ENCODE assay signal across 23 cellular contexts in genomic region chr6:149820506-149820905, GRCh38. TPM values are rescaled to one million over a fixed set of nuclear protein-coding genes. Genes with fewer than 3 reads are reported as not detected.
A peak's percentile ranks its signal among the peaks of the same experiment; 100 is the strongest.
DNase-seq lines count a peak whose midpoint lies in the region; ATAC-seq, FAIRE-seq and TF ChIP-seq lines count a peak whose summit lies in the region.
"Had no signal": no experiment of that assay in that cellular context is flagged by ENCODE, and none has a peak within 500 bp of the region (broad histone marks: within the 10 kb centered on the region; RNA-seq: fewer than 3 reads in every experiment).

No MANE protein-coding gene starts in this region.

- H3K4me3 Mint-ChIP-seq in GM23338 = no peak overlapping the region
- H3K4me3 Mint-ChIP-seq: CD4-positive, alpha-beta memory T cell; T-helper 17 cell had no signal

- WGBS in H1 (ENCODE audit: extremely low coverage in 1 of 2, insufficient coverage in 1 of 2, insufficient read length in 1 of 2, insufficient replicate concordance in 2 of 2, low coverage in 1 of 2, low lambda C conversion rate in 2 of 2, missing lambda C conversion rate in 1 of 2), 2 experiments = 93% methylated on average over 7 of the region's 7 CpGs; no CpG with 5 or more reads in 1 of the 2 experiments

- H4K8ac ChIP-seq in H1 (ENCODE audit: extremely low read depth, insufficient read depth, low read length) = no peak overlapping the region

- H3K27ac ChIP-seq in GM23338 (ENCODE audit: low read depth) (no peak overlapping the region), OCI-LY1 (ENCODE audit: low read depth, low read length, poor library complexity, severe bottlenecking) (no peak overlapping the region), H1 (ENCODE audit: low read depth, low read length) (no peak overlapping the region)
- H3K27ac ChIP-seq: GM23248, Peyer's patch had no signal

- H3K4ac ChIP-seq in H1 (replicated peaks; ENCODE audit: insufficient read length, low read depth, low read length) = no peak overlapping the region

- H3K27ac Mint-ChIP-seq in GM23338 = no peak overlapping the region
- H3K27ac Mint-ChIP-seq: CD4-positive, alpha-beta memory T cell; T-helper 17 cell had no signal

- H3K36me3 Mint-ChIP-seq in GM23338 (ENCODE audit: low read depth) = no peaks in the 10 kb centered on the region

- H2BK20ac ChIP-seq in H1 (ENCODE audit: low read length) = no peak overlapping the region

- H3K18ac ChIP-seq in H1 (ENCODE audit: extremely low read depth, low read length) = no peak overlapping the region

- H3F3A ChIP-seq in GM23338 (replicated peaks; ENCODE audit: low read depth) (no peaks in the 10 kb centered on the region), OCI-LY1 (ENCODE audit: insufficient read depth, low read length) (no peaks in the 10 kb centered on the region; the same call in 1 of the 2 replicates)

- no peak overlapping the region for H3K23ac ChIP-seq in H1 (ENCODE audit: insufficient read length)

- H3K9me2 ChIP-seq in GM23338 (ENCODE audit: insufficient read depth) = no peaks in the 10 kb centered on the region
- no peaks in the 10 kb centered on the region for H3K9me2 ChIP-seq in OCI-LY1 (ENCODE audit: low read depth, low read length)

- H3K14ac ChIP-seq in H1 (ENCODE audit: insufficient read length) = no peak overlapping the region

- 0 out of 4 replicates have a peak, but pooled peaks of 1 of the 2 experiments have one; percentile 3 for TF ChIP-seq CTCF in GM23338 (conservative IDR thresholded peaks at IDR 0.05; ENCODE audit: low read depth in 2 of 2)
- peak; percentile 19; the same call in 1 of the 2 replicates for TF ChIP-seq CTCF in OCI-LY1 (IDR thresholded peaks at IDR 0.05; ENCODE audit: low read length)
- peak in 2 of 3 experiments; percentile 9 to 12; a peak in 1 of 4 replicates for TF ChIP-seq CTCF in H1 (IDR thresholded peaks at IDR 0.05; ENCODE audit: control extremely low read depth in 1 of 3, insufficient read depth in 1 of 3, low read depth in 1 of 3, low read length in 3 of 3)

- no peak overlapping the region for H2BK5ac ChIP-seq in H1 (ENCODE audit: low read depth, low read length)

- no peak overlapping the region for H2BK120ac ChIP-seq in H1 (replicated peaks; ENCODE audit: low read depth, low read length)

- no peak overlapping the region for H4K5ac ChIP-seq in H1 (ENCODE audit: insufficient read length, low read depth, low read length)

- H4K91ac ChIP-seq in H1 (replicated peaks; ENCODE audit: insufficient read length, low read length) = no peak overlapping the region

- no peaks in the 10 kb centered on the region for H3K4me1 Mint-ChIP-seq in GM23338

- H3K79me2 ChIP-seq in GM23338 (replicated peaks; ENCODE audit: insufficient read depth) (no peaks in the 10 kb centered on the region), OCI-LY1 (ENCODE audit: insufficient read depth, low read length) (no peaks in the 10 kb centered on the region), H1 (ENCODE audit: control insufficient read depth in 1 of 2, insufficient read depth in 2 of 2, low read length in 2 of 2) (no peaks in the 10 kb centered on the region)

- CTCF ChIA-PET in H1 (lab: Charles Lee; ENCODE audit: partially characterized antibody) = interaction anchor here (0.6 to 17.8 kb wide), 6 partner anchors 9 to 225 kb away, joined by 3 to 195 read pairs (median 4); no protein-coding TSS in a partner anchor

- FAIRE-seq in H1 (lab: Jason Lieb, UNC) = no peak

- H3K23me2 ChIP-seq in H1 (ENCODE audit: low read depth, low read length) = no peaks in the 10 kb centered on the region

- no peak for ATAC-seq in GM23338
- ATAC-seq in HG02885 (IDR thresholded peaks at IDR 0.05; ENCODE audit: poor library complexity, unreplicated experiment) = no peak
- ATAC-seq: T-helper 17 cell had no signal

- no peaks in the 10 kb centered on the region for H3K9me3 Mint-ChIP-seq in GM23338
- H3K9me3 Mint-ChIP-seq: CD4-positive, alpha-beta memory T cell had no signal

- H3K36me3 ChIP-seq in GM23338 (ENCODE audit: insufficient read depth) (no peaks in the 10 kb centered on the region; the same call in 1 of the 2 replicates), OCI-LY1 (ENCODE audit: insufficient read depth, low read length) (no peaks in the 10 kb centered on the region), H1 (ENCODE audit: control insufficient read depth in 2 of 4, insufficient read depth in 4 of 4, low read length in 3 of 4) (no peaks in the 10 kb centered on the region)

- H3K4me3 ChIP-seq in GM23338 (no peak overlapping the region), OCI-LY1 (ENCODE audit: low read depth, low read length, poor library complexity, severe bottlenecking) (no peak overlapping the region), H1 (ENCODE audit: extremely low read depth in 1 of 4, insufficient read depth in 2 of 4, low read depth in 3 of 4, low read length in 4 of 4) (no peak overlapping the region)
- H3K4me3 ChIP-seq: GM23248, Peyer's patch had no signal

- H3K4me2 ChIP-seq in GM23338 (no peak overlapping the region), OCI-LY1 (ENCODE audit: low read length) (no peak overlapping the region), H1 (ENCODE audit: insufficient read depth in 1 of 2, low read depth in 2 of 2, low read length in 2 of 2) (no peak overlapping the region)

- no peak for TF ChIP-seq EP300 in H1 (IDR thresholded peaks at IDR 0.05; ENCODE audit: borderline replicate concordance in 1 of 2, low read depth in 2 of 2, low read length in 2 of 2)

- POLR2A ChIA-PET in H1 (lab: Charles Lee; ENCODE audit: partially characterized antibody) = no interaction called here

- no peaks in the 10 kb centered on the region; the same call in 1 of the 2 replicates for H4K20me1 ChIP-seq in GM23338 (replicated peaks; ENCODE audit: insufficient read depth)
- H4K20me1 ChIP-seq in OCI-LY1 (ENCODE audit: insufficient read depth, low read length) = no peaks in the 10 kb centered on the region
- H4K20me1 ChIP-seq in H1 (replicated peaks in 1 of 2; ENCODE audit: control insufficient read depth in 1 of 2, insufficient read depth in 2 of 2, low read length in 2 of 2) = no peaks in the 10 kb centered on the region

- H3K79me1 ChIP-seq in H1 (ENCODE audit: low read depth, low read length) = no peaks in the 10 kb centered on the region

- no peak overlapping the region for H2BK12ac ChIP-seq in H1 (ENCODE audit: low read depth, low read length)

- H2AFZ ChIP-seq in GM23338 (no peak overlapping the region), OCI-LY1 (ENCODE audit: low read length) (no peak overlapping the region), H1 (ENCODE audit: low read length) (no peak overlapping the region)
- H2AFZ ChIP-seq: GM23248 had no signal

- TF ChIP-seq RAD21 in H1 (IDR thresholded peaks at IDR 0.05 in 1 of 2, conservative IDR thresholded peaks at IDR 0.05 in 1 of 2; ENCODE audit: low read depth in 2 of 2, low read length in 2 of 2) = no peak; a peak in 1 of 4 replicates

- no peak for TF ChIP-seq POLR2A in H1 (IDR thresholded peaks at IDR 0.05; ENCODE audit: control extremely low read depth in 1 of 2, low read depth in 2 of 2, low read length in 2 of 2)

- H3K4me1 ChIP-seq in GM23338 (ENCODE audit: insufficient read depth) (no peaks in the 10 kb centered on the region), OCI-LY1 (ENCODE audit: insufficient read depth, low read length, severe bottlenecking) (no peaks in the 10 kb centered on the region), H1 (replicated peaks in 1 of 4; ENCODE audit: control insufficient read depth in 3 of 4, insufficient read depth in 4 of 4, low read length in 3 of 4) (no peaks in the 10 kb centered on the region)
- H3K4me1 ChIP-seq: Peyer's patch had no signal

- no peak overlapping the region for H3K56ac ChIP-seq in H1 (replicated peaks; ENCODE audit: insufficient read length, low read depth, low read length)

- H2BK15ac ChIP-seq in H1 (ENCODE audit: low read length) = no peak overlapping the region

- H3K27me3 Mint-ChIP-seq in GM23338 (ENCODE audit: insufficient read depth, low read depth, poor library complexity) = peaks cover 5% of the 10 kb centered on the region
- H3K27me3 Mint-ChIP-seq: T-helper 17 cell had no signal

- H3K27me3 ChIP-seq in GM23338 (ENCODE audit: insufficient read depth) (no peaks in the 10 kb centered on the region), OCI-LY1 (ENCODE audit: insufficient read depth, low read length) (no peaks in the 10 kb centered on the region), H1 (replicated peaks in 1 of 4; ENCODE audit: control insufficient read depth in 3 of 4, extremely low read depth in 1 of 4, insufficient read depth in 3 of 4, low read length in 3 of 4) (no peaks in the 10 kb centered on the region)
- H3K27me3 ChIP-seq: Peyer's patch had no signal

- no peak overlapping the region for H3K9ac ChIP-seq in OCI-LY1 (ENCODE audit: low read length)
- no peak overlapping the region for H3K9ac ChIP-seq in H1 (replicated peaks in 1 of 4; ENCODE audit: extremely low read depth in 1 of 4, low read depth in 3 of 4, low read length in 3 of 4)
- H3K9ac ChIP-seq: GM23248 had no signal

- H3K9me3 ChIP-seq in OCI-LY1 (ENCODE audit: low read length) (no peaks in the 10 kb centered on the region), H1 (ENCODE audit: insufficient read depth in 2 of 2, low read depth in 1 of 2, low read length in 1 of 2) (no peaks in the 10 kb centered on the region)
- H3K9me3 ChIP-seq: Peyer's patch had no signal

- H2AK5ac ChIP-seq in H1 (ENCODE audit: low read depth, low read length) = no peak overlapping the region

- DNase-seq in DMS53 (lab: John Stamatoyannopoulos, UW) = peak; percentile 5
- no peak for DNase-seq in DMS53 treated with DMSO at 0.1 percent for 48 hours (lab: John Stamatoyannopoulos, UW; ENCODE audit: unreplicated experiment)
- peak; percentile 14 for DNase-seq in GM23338 (ENCODE audit: low spot score)
- DNase-seq in H1 (ENCODE audit: low read depth in 1 of 2, low spot score in 2 of 2) = no peak
- no peak for DNase-seq in NCI-H69 (lab: John Stamatoyannopoulos, UW)
- no peak for DNase-seq in amygdala (lab: John Stamatoyannopoulos, UW)
- DNase-seq: 8988T; Calu3; CD4-positive, alpha-beta memory T cell; DMS79; GM23248; Karpas-422; MV-4-11; NCI-H1417 treated with DMSO at 0.1 percent for 48 hours; NCI-H1930; NCI-H2171; NCI-H446 treated with DMSO at 0.1 percent for 48 hours; NCI-H748 treated with DMSO at 0.1 percent for 48 hours; Peyer's patch; SHP77 treated with DMSO at 0.1 percent for 48 hours; T-helper 17 cell had no signal

TF ChIP-seq in GM23338, 12 proteins besides CTCF, POLR2A, EP300 and RAD21 (continues in another document):
- no peak for TF ChIP-seq POLR2AphosphoS5 (IDR thresholded peaks at IDR 0.05; ENCODE audit: low read depth)

RNA-seq across cellular contexts. Expression of gene LRP11, which starts 43.7 kb away (rescaled TPM):
- 31.5 and 37.1 TPM in 2 replicates for total RNA-seq in GM23338 (2014; rRNA removed; shearing (Covaris generic))
- polyA plus RNA-seq in GM23338 (2016; fragmentation: Nextera tagmentation; extraction: Ambion mirVana) = 9.3 and 10.8 TPM in 2 replicates
- total RNA-seq in H1 (2021; fragmentation: NEBNext Ultra II Directional; extraction: Animal tissue kit (Norgen Biotek cat#: 25700)) = 20.0 TPM in 2 replicates
- polyA plus RNA-seq in H1 (2011; rRNA removed) = 10.8 and 11.0 TPM in 2 replicates
- 12.8 TPM for polyA plus RNA-seq in H1 (2011; cell fraction: cytosol; rRNA removed)
- 12.1 TPM for polyA plus RNA-seq in H1 (2011; cell fraction: nucleus; rRNA removed)
- 10.4 to 13.8 TPM (median 11.3 TPM) in 4 replicates for polyA plus RNA-seq in H1 (2012, experiment 1 of 2)
- polyA plus RNA-seq in H1 (2012, experiment 2 of 2) = 2.4 TPM
- 13.3 TPM for polyA plus RNA-seq in H1 (2013, experiment 1 of 2)
- polyA plus RNA-seq in H1 (2013, experiment 2 of 2) = 15.4 TPM
- 21.4 and 22.7 TPM in 2 replicates for polyA minus RNA-seq in H1 (2011; rRNA and poly(A)+ RNA removed)
- 13.1 TPM for polyA minus RNA-seq in H1 (2011; cell fraction: cytosol; rRNA and poly(A)+ RNA removed)
- polyA minus RNA-seq in H1 (2011; cell fraction: nucleus; rRNA and poly(A)+ RNA removed) = 11.2 TPM

Comparison
In these comparisons a context has a peak if more than half of its experiments do, and no peak if none do; other contexts are left out.
1. DNase-seq: peak in DMS53 (single experiment) and GM23338 (single experiment); none in DMS53 treated with DMSO at 0.1 percent for 48 hours (single experiment), H1 (0 of 2), NCI-H69 (single experiment) and amygdala (0 of 56).